In the genomic region with DNA sequence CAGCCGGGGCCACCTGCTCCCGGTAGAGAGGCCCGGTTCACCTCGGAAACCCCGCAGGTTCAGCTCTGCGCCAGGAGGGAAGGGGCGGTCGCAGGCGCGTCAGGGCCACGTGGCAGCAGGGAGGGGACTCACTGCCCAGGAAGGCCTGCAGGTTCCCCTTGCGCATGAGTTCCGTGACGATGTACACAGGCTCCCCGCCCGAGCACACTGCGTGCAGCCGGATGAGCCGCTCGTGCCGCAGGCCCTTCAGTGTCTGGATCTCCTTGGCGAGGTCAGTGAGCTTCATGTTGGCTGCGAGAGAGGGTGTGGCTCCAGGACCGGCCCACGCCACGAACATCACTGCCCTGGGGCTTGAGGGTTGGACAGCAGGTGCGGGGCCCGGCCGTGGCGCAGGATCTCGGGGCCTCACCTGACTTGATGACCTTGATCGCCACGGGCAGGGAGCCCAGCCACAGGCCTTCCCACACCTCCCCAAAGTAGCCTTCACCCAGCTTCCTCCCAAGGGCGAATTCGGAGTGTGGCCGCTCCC, we compare ENCODE assay signal across 2 cellular contexts.
A peak's percentile ranks its signal among the peaks of the same experiment; 100 is the strongest.
TF ChIP-seq lines count a peak whose summit lies in the region.

No MANE protein-coding gene starts in this region.

TF ChIP-seq in HCT116, 20 proteins besides CTCF, POLR2A, EP300 and RAD21:
- TF ChIP-seq, protein P1, sequence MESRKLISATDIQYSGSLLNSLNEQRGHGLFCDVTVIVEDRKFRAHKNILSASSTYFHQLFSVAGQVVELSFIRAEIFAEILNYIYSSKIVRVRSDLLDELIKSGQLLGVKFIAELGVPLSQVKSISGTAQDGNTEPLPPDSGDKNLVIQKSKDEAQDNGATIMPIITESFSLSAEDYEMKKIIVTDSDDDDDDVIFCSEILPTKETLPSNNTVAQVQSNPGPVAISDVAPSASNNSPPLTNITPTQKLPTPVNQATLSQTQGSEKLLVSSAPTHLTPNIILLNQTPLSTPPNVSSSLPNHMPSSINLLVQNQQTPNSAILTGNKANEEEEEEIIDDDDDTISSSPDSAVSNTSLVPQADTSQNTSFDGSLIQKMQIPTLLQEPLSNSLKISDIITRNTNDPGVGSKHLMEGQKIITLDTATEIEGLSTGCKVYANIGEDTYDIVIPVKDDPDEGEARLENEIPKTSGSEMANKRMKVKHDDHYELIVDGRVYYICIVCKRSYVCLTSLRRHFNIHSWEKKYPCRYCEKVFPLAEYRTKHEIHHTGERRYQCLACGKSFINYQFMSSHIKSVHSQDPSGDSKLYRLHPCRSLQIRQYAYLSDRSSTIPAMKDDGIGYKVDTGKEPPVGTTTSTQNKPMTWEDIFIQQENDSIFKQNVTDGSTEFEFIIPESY (IDR thresholded peaks at IDR 0.05; ENCODE audit: extremely low read depth, insufficient replicate concordance, low read length): no peak
- TF ChIP-seq ZFX (IDR thresholded peaks at IDR 0.05) (peak; percentile 77), POLR2AphosphoS5 (IDR thresholded peaks at IDR 0.05; ENCODE audit: low read depth, low read length) (peak; percentile 82), SP1 (IDR thresholded peaks at IDR 0.05; ENCODE audit: low read depth) (no peak), ZNF274 (IDR thresholded peaks at IDR 0.05; ENCODE audit: low read depth, low read length) (no peak)

TF ChIP-seq in H1, 55 proteins besides CTCF, POLR2A, EP300 and RAD21:
- TF ChIP-seq SP2 (IDR thresholded peaks at IDR 0.05; ENCODE audit: low read length) (no peak), PHF8 (conservative IDR thresholded peaks at IDR 0.05; ENCODE audit: low read depth, low read length) (no peak), KDM5A (IDR thresholded peaks at IDR 0.05; ENCODE audit: low read length) (no peak), CBX5 (IDR thresholded peaks at IDR 0.05; ENCODE audit: low read depth, low read length) (no peak), RNF2 (IDR thresholded peaks at IDR 0.05; ENCODE audit: borderline replicate concordance, low read depth, low read length, missing control alignments, poor library complexity, severe bottlenecking) (no peak), SIX5 (IDR thresholded peaks at IDR 0.05; ENCODE audit: low read depth, low read length) (no peak), JUN (IDR thresholded peaks at IDR 0.05; ENCODE audit: low read depth, low read length) (no peak), RXRA (IDR thresholded peaks at IDR 0.05; ENCODE audit: insufficient read depth, low read depth, low read length) (no peak)
- TF ChIP-seq, protein P2, sequence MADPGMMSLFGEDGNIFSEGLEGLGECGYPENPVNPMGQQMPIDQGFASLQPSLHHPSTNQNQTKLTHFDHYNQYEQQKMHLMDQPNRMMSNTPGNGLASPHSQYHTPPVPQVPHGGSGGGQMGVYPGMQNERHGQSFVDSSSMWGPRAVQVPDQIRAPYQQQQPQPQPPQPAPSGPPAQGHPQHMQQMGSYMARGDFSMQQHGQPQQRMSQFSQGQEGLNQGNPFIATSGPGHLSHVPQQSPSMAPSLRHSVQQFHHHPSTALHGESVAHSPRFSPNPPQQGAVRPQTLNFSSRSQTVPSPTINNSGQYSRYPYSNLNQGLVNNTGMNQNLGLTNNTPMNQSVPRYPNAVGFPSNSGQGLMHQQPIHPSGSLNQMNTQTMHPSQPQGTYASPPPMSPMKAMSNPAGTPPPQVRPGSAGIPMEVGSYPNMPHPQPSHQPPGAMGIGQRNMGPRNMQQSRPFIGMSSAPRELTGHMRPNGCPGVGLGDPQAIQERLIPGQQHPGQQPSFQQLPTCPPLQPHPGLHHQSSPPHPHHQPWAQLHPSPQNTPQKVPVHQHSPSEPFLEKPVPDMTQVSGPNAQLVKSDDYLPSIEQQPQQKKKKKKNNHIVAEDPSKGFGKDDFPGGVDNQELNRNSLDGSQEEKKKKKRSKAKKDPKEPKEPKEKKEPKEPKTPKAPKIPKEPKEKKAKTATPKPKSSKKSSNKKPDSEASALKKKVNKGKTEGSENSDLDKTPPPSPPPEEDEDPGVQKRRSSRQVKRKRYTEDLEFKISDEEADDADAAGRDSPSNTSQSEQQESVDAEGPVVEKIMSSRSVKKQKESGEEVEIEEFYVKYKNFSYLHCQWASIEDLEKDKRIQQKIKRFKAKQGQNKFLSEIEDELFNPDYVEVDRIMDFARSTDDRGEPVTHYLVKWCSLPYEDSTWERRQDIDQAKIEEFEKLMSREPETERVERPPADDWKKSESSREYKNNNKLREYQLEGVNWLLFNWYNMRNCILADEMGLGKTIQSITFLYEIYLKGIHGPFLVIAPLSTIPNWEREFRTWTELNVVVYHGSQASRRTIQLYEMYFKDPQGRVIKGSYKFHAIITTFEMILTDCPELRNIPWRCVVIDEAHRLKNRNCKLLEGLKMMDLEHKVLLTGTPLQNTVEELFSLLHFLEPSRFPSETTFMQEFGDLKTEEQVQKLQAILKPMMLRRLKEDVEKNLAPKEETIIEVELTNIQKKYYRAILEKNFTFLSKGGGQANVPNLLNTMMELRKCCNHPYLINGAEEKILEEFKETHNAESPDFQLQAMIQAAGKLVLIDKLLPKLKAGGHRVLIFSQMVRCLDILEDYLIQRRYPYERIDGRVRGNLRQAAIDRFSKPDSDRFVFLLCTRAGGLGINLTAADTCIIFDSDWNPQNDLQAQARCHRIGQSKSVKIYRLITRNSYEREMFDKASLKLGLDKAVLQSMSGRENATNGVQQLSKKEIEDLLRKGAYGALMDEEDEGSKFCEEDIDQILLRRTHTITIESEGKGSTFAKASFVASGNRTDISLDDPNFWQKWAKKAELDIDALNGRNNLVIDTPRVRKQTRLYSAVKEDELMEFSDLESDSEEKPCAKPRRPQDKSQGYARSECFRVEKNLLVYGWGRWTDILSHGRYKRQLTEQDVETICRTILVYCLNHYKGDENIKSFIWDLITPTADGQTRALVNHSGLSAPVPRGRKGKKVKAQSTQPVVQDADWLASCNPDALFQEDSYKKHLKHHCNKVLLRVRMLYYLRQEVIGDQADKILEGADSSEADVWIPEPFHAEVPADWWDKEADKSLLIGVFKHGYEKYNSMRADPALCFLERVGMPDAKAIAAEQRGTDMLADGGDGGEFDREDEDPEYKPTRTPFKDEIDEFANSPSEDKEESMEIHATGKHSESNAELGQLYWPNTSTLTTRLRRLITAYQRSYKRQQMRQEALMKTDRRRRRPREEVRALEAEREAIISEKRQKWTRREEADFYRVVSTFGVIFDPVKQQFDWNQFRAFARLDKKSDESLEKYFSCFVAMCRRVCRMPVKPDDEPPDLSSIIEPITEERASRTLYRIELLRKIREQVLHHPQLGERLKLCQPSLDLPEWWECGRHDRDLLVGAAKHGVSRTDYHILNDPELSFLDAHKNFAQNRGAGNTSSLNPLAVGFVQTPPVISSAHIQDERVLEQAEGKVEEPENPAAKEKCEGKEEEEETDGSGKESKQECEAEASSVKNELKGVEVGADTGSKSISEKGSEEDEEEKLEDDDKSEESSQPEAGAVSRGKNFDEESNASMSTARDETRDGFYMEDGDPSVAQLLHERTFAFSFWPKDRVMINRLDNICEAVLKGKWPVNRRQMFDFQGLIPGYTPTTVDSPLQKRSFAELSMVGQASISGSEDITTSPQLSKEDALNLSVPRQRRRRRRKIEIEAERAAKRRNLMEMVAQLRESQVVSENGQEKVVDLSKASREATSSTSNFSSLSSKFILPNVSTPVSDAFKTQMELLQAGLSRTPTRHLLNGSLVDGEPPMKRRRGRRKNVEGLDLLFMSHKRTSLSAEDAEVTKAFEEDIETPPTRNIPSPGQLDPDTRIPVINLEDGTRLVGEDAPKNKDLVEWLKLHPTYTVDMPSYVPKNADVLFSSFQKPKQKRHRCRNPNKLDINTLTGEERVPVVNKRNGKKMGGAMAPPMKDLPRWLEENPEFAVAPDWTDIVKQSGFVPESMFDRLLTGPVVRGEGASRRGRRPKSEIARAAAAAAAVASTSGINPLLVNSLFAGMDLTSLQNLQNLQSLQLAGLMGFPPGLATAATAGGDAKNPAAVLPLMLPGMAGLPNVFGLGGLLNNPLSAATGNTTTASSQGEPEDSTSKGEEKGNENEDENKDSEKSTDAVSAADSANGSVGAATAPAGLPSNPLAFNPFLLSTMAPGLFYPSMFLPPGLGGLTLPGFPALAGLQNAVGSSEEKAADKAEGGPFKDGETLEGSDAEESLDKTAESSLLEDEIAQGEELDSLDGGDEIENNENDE (IDR thresholded peaks at IDR 0.05; ENCODE audit: insufficient replicate concordance, low read length): no peak
- TF ChIP-seq, protein P3, sequence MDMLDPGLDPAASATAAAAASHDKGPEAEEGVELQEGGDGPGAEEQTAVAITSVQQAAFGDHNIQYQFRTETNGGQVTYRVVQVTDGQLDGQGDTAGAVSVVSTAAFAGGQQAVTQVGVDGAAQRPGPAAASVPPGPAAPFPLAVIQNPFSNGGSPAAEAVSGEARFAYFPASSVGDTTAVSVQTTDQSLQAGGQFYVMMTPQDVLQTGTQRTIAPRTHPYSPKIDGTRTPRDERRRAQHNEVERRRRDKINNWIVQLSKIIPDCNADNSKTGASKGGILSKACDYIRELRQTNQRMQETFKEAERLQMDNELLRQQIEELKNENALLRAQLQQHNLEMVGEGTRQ (IDR thresholded peaks at IDR 0.05; ENCODE audit: low read length): no peak
